In the genomic region with DNA sequence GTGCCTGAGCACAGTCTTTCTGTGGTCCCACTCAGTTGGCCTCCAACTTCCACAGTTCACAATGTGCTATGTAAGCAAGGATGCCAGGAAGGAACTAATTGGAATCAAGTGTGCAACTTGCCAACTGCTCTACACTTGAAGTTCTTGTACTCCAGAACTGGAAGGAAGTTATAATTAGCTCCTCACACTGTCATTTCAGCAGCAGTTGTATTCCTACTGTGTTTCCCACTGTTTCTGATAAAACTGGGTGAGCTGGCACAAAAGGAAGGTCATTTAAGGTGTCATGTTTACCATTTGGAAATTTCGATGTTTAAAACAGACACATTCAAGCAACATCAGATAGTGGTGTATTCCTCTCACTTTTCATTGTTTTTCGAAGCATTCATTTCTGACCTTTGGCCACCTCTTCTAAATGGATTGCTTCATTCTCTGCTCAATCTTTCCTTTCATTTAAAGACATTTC, we compare ENCODE assay signal across 1 cellular context.
TF ChIP-seq lines count a peak whose summit lies in the region.

No MANE protein-coding gene starts in this region.

TF ChIP-seq in HepG2, 621 proteins besides CTCF, POLR2A, EP300 and RAD21 (continued from another document and continues in another):
- 0 out of 2 replicates have a peak, but pooled peaks have one; percentile 39 for TF ChIP-seq AHDC1 (CRISPR knock-in tag; IDR thresholded peaks at IDR 0.05; ENCODE audit: borderline replicate concordance)
- no peak for TF ChIP-seq ZNF260 (CRISPR knock-in tag; IDR thresholded peaks at IDR 0.05; ENCODE audit: borderline replicate concordance, low read depth)
- no peak for TF ChIP-seq ZNF83 (CRISPR knock-in tag; IDR thresholded peaks at IDR 0.05; ENCODE audit: borderline replicate concordance)
- TF ChIP-seq ZHX2 (IDR thresholded peaks at IDR 0.05; ENCODE audit: low read depth), result no peak
- no peak for TF ChIP-seq ZHX2 (CRISPR knock-in tag; IDR thresholded peaks at IDR 0.05; ENCODE audit: borderline replicate concordance)
- no peak for TF ChIP-seq ARID2 (CRISPR knock-in tag; IDR thresholded peaks at IDR 0.05; ENCODE audit: borderline replicate concordance)
- no peak for TF ChIP-seq SRSF1 (optimal IDR thresholded peaks at IDR 0.05; ENCODE audit: low read depth, low read length)
- TF ChIP-seq, protein P1, sequence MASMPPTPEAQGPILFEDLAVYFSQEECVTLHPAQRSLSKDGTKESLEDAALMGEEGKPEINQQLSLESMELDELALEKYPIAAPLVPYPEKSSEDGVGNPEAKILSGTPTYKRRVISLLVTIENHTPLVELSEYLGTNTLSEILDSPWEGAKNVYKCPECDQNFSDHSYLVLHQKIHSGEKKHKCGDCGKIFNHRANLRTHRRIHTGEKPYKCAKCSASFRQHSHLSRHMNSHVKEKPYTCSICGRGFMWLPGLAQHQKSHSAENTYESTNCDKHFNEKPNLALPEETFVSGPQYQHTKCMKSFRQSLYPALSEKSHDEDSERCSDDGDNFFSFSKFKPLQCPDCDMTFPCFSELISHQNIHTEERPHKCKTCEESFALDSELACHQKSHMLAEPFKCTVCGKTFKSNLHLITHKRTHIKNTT (CRISPR knock-in tag; IDR thresholded peaks at IDR 0.05), result no peak
- TF ChIP-seq ZNF564 (CRISPR knock-in tag; IDR thresholded peaks at IDR 0.05), result no peak
- TF ChIP-seq HNF1A (IDR thresholded peaks at IDR 0.05; ENCODE audit: low read depth), result no peak
- TF ChIP-seq HNF1A (CRISPR knock-in tag; IDR thresholded peaks at IDR 0.05; ENCODE audit: borderline replicate concordance), result no peak; the same call in 1 of the 2 replicates
- no peak for TF ChIP-seq ZNF615 (CRISPR knock-in tag; IDR thresholded peaks at IDR 0.05; ENCODE audit: borderline replicate concordance)
- no peak for TF ChIP-seq NPAS2 (CRISPR knock-in tag; IDR thresholded peaks at IDR 0.05; ENCODE audit: borderline replicate concordance)
- TF ChIP-seq ZNF577 (CRISPR knock-in tag; IDR thresholded peaks at IDR 0.05; ENCODE audit: borderline replicate concordance, low read depth), result no peak
- TF ChIP-seq KLF12 (CRISPR knock-in tag; IDR thresholded peaks at IDR 0.05; ENCODE audit: borderline replicate concordance), result no peak
- TF ChIP-seq ISL2 (CRISPR knock-in tag; IDR thresholded peaks at IDR 0.05), result peak; percentile 74; the same call in 1 of the 2 replicates
- no peak for TF ChIP-seq KLF9 (CRISPR knock-in tag; IDR thresholded peaks at IDR 0.05; ENCODE audit: low read depth)
- TF ChIP-seq, protein P2, sequence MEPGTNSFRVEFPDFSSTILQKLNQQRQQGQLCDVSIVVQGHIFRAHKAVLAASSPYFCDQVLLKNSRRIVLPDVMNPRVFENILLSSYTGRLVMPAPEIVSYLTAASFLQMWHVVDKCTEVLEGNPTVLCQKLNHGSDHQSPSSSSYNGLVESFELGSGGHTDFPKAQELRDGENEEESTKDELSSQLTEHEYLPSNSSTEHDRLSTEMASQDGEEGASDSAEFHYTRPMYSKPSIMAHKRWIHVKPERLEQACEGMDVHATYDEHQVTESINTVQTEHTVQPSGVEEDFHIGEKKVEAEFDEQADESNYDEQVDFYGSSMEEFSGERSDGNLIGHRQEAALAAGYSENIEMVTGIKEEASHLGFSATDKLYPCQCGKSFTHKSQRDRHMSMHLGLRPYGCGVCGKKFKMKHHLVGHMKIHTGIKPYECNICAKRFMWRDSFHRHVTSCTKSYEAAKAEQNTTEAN (CRISPR knock-in tag; conservative IDR thresholded peaks at IDR 0.05), result no peak
- TF ChIP-seq, protein P3, sequence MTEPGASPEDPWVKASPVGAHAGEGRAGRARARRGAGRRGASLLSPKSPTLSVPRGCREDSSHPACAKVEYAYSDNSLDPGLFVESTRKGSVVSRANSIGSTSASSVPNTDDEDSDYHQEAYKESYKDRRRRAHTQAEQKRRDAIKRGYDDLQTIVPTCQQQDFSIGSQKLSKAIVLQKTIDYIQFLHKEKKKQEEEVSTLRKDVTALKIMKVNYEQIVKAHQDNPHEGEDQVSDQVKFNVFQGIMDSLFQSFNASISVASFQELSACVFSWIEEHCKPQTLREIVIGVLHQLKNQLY (CRISPR knock-in tag; IDR thresholded peaks at IDR 0.05), result 0 out of 2 replicates have a peak, but pooled peaks have one; percentile 51
- no peak for TF ChIP-seq XBP1 (CRISPR knock-in tag; IDR thresholded peaks at IDR 0.05)
- TF ChIP-seq, protein P4, sequence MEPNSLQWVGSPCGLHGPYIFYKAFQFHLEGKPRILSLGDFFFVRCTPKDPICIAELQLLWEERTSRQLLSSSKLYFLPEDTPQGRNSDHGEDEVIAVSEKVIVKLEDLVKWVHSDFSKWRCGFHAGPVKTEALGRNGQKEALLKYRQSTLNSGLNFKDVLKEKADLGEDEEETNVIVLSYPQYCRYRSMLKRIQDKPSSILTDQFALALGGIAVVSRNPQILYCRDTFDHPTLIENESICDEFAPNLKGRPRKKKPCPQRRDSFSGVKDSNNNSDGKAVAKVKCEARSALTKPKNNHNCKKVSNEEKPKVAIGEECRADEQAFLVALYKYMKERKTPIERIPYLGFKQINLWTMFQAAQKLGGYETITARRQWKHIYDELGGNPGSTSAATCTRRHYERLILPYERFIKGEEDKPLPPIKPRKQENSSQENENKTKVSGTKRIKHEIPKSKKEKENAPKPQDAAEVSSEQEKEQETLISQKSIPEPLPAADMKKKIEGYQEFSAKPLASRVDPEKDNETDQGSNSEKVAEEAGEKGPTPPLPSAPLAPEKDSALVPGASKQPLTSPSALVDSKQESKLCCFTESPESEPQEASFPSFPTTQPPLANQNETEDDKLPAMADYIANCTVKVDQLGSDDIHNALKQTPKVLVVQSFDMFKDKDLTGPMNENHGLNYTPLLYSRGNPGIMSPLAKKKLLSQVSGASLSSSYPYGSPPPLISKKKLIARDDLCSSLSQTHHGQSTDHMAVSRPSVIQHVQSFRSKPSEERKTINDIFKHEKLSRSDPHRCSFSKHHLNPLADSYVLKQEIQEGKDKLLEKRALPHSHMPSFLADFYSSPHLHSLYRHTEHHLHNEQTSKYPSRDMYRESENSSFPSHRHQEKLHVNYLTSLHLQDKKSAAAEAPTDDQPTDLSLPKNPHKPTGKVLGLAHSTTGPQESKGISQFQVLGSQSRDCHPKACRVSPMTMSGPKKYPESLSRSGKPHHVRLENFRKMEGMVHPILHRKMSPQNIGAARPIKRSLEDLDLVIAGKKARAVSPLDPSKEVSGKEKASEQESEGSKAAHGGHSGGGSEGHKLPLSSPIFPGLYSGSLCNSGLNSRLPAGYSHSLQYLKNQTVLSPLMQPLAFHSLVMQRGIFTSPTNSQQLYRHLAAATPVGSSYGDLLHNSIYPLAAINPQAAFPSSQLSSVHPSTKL (CRISPR knock-in tag; IDR thresholded peaks at IDR 0.05), result peak; percentile 90; the same call in 1 of the 2 replicates
- no peak for TF ChIP-seq AKAP8 (CRISPR knock-in tag; IDR thresholded peaks at IDR 0.05)
- TF ChIP-seq ZNF496 (CRISPR knock-in tag; IDR thresholded peaks at IDR 0.05; ENCODE audit: insufficient replicate concordance), result no peak
- no peak for TF ChIP-seq KDM2A (CRISPR knock-in tag; IDR thresholded peaks at IDR 0.05; ENCODE audit: borderline replicate concordance, low read depth)
- TF ChIP-seq HINFP (CRISPR knock-in tag; IDR thresholded peaks at IDR 0.05; ENCODE audit: low read depth), result no peak
